Comparison of ENCODE assay signal across 8 cellular contexts in the genomic region with DNA sequence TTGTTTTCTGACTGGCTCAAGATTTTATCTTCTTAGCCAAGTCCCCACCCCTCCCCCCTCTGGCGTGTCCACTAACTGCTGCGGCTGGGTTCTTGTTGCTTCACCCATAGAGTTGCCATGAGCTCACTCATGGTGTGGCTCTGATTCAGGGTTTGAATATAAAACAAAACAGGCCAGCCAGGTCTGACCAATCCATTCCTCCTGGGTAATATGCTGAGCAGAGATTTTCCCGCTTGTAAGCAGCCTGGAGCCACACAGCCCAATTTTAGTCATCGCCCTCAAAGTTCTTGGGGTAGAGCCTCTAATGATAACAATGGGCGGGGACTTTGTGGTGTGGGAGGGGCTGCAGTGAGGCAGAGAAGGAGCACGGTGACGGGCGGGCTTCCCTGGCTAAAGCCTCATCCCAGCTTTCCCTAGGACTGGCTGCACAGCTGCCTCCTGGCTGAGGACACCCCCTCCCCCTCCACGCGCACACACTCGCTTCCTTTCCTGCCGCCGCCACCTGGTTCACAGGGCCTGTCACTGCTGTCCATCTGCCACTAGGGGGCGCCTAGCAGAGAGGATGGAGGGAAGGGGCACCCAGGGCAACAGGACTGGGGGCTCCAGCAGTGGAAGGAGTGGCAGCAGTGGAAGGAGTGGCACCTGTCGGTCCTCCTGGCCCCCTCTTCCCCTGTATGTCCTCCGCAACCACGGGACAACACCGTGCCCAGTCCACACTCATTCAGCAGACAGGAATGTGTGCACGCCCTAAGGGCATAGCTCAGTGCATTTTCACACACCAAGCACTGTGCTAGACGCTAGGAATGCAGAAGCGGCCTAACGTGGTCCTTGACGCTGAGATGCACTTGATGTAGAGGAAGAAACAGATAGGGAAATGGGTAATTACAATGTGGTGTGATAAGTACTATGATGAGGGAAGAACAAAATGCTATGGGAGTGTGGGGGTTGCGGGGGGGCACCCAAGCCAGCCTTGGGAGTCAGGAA. TPM values are rescaled to one million over a fixed set of nuclear protein-coding genes. Genes with fewer than 3 reads are reported as not detected.
DNase-seq lines count a peak whose midpoint lies in the region; ATAC-seq and TF ChIP-seq lines count a peak whose summit lies in the region.

No MANE protein-coding gene starts in this region.

- peaks cover 3% of the 10 kb centered on the region for H3K36me3 Mint-ChIP-seq in T-helper 17 cell (ENCODE audit: low read depth)

- intact Hi-C loops in ascending aorta (cut with DNase I) = loop anchor here (2.0 to 10.0 kb wide), 4 partner anchors 26 to 240 kb away; a partner anchor contains a TSS

- no peaks in the 10 kb centered on the region for H3K9me3 ChIP-seq in T-helper 17 cell (ENCODE audit: control insufficient read depth, low read length, poor library complexity, severe bottlenecking)
- no peaks in the 10 kb centered on the region for H3K9me3 ChIP-seq in ascending aorta
- no peaks in the 10 kb centered on the region for H3K9me3 ChIP-seq in iPS-18a (ENCODE audit: control insufficient read depth, low read depth, low read length)

- H3K27me3 ChIP-seq in ascending aorta = no peaks in the 10 kb centered on the region
- no peaks in the 10 kb centered on the region for H3K27me3 ChIP-seq in iPS-18a (ENCODE audit: control insufficient read depth, insufficient read depth, low read length)

- no peaks in the 10 kb centered on the region for H3K27me3 Mint-ChIP-seq in T-helper 17 cell

- ATAC-seq in GM19043 (IDR thresholded peaks at IDR 0.05; ENCODE audit: low read depth, unreplicated experiment) (peak; percentile 76), T-helper 17 cell (peak; percentile 90)

- peak overlapping the region; percentile 64 for H3K4me3 Mint-ChIP-seq in T-helper 17 cell

- TF ChIP-seq CTCF in ascending aorta (IDR thresholded peaks at IDR 0.05) = peak; percentile 56 to 71 (median 57)

- H3K4me3 ChIP-seq in ascending aorta (peak overlapping the region in 1 of 2 donors; percentile 36), iPS-18a (ENCODE audit: low read length) (peak overlapping the region; percentile 7)

- peaks cover 11% of the 10 kb centered on the region for H3K4me1 Mint-ChIP-seq in T-helper 17 cell

- DNase-seq in AG20443 (ENCODE audit: low spot score) (peak; percentile 77), HUDEP-2 (lab: John Stamatoyannopoulos, UW; ENCODE audit: unreplicated experiment in 76 of 76) (peak in 63 of 76 experiments; percentile 1 to 69 (median 32)), T-helper 17 cell (peak; percentile 48 to 61 (median 50)), ascending aorta (ENCODE audit: low spot score in 2 of 2) (peak; percentile 48 to 88), cerebellar nuclear complex (lab: John Stamatoyannopoulos, UW) (no peak)
- peak in 3 of 4 experiments; percentile 25 to 54 (median 40) for DNase-seq in stimulated activated CD4-positive, alpha-beta T cell treated with anti-CD3 and anti-CD28 coated beads, Interleukin-1b, Interleukin-23, amount 100 ng/mL, for 24 hours (ENCODE audit: low read depth in 4 of 4, low spot score in 1 of 4)

- H3K36me3 ChIP-seq in ascending aorta (no peaks in the 10 kb centered on the region), iPS-18a (ENCODE audit: control insufficient read depth, low read depth, low read length) (peaks cover 25% of the 10 kb centered on the region)

- H3K27ac ChIP-seq in ascending aorta (peak overlapping the region; percentile 48 to 63), iPS-18a (ENCODE audit: low read length) (no peak overlapping the region)

- H3K4me1 ChIP-seq in ascending aorta = peaks cover 0 to 3% of the 10 kb centered on the region in 2 donors
- H3K4me1 ChIP-seq in iPS-18a (ENCODE audit: control insufficient read depth, low read depth, low read length) = peaks cover 10% of the 10 kb centered on the region

- peak overlapping the region; percentile 88 for H3K27ac Mint-ChIP-seq in T-helper 17 cell

- H3K9ac ChIP-seq in iPS-18a (ENCODE audit: low read length) = no peak overlapping the region

RNA-seq across cellular contexts. Expression of a gene that starts 26.8 kb away (rescaled TPM):
- 10 to 100 TPM; 68.9 to 69.1 TPM for total RNA-seq in T-helper 17 cell
- 14.0 TPM for total RNA-seq in ascending aorta

Comparison
In these comparisons a context has a peak if more than half of its experiments do, and no peak if none do; other contexts are left out.
1. DNase-seq: peak in AG20443 (single experiment), HUDEP-2 (63 of 76), T-helper 17 cell (3 of 3), ascending aorta (2 of 2) and stimulated activated CD4-positive, alpha-beta T cell treated with anti-CD3 and anti-CD28 coated beads, Interleukin-1b, Interleukin-23, amount 100 ng/mL, for 24 hours (3 of 4); none in cerebellar nuclear complex (0 of 2).